15 cellular contexts compared by ENCODE assay signal in genomic region chr17:65558311-65558682, GRCh38. TPM values are rescaled to one million over a fixed set of nuclear protein-coding genes. Genes with fewer than 3 reads are reported as not detected.
DNase-seq lines count a peak whose midpoint lies in the region; ATAC-seq lines count a peak whose summit lies in the region.
"Had no signal": no experiment of that assay in that cellular context is flagged by ENCODE, and none has a peak within 500 bp of the region (broad histone marks: within the 10 kb centered on the region; RNA-seq: fewer than 3 reads in every experiment).

No MANE protein-coding gene starts in this region.

- DNase-seq in activated naive CD4-positive, alpha-beta T cell treated with Interleukin-2 at 50 U/mL for 16 hours: no peak
- DNase-seq in activated T-helper 1 cell treated with anti-CD3 and anti-CD28 coated beads, Interleukin-12 subunit alpha, Interleukin-12 subunit beta, Interleukin-2, Interleukin-4 antibody, amounts not matched to agents 30 ng/mL and 10 ng/mL and 1 ng/mL, durations not matched to agents 14 hours and 24 hours and 36 hours (ENCODE audit: low spot score): no peak
- DNase-seq in immature natural killer cell (no peak), NOMO-1 treated with DMSO at 0.1 percent for 48 hours (lab: John Stamatoyannopoulos, UW; ENCODE audit: unreplicated experiment) (no peak), HuH-7.5 (ENCODE audit: low spot score) (no peak)
- no peak for DNase-seq in stimulated activated effector memory CD8-positive, alpha-beta T cell treated with anti-CD3 and anti-CD28 coated beads, Interleukin-12 subunit alpha, Interleukin-12 subunit beta, amount 100 ng/mL, for 72 hours (ENCODE audit: low spot score in 2 of 2)
- DNase-seq: central memory CD4-positive, alpha-beta T cell; DMS79; erythroblast; PC-9; uterus had no signal

- intact Hi-C loops in activated T-helper 1 cell treated with anti-CD3 and anti-CD28 coated beads, Interleukin-12 subunit alpha, Interleukin-12 subunit beta, Interleukin-2, Interleukin-4 antibody, amounts not matched to agents 30 ng/mL and 10 ng/mL and 1 ng/mL, durations not matched to agents 14 hours and 24 hours and 36 hours (cut with micrococcal nuclease): loop anchor here (5.0 to 10.0 kb wide), 3 partner anchors 193 to 436 kb away; no protein-coding TSS in a partner anchor

- peak overlapping the region; percentile 30 for H3K27ac Mint-ChIP-seq in activated naive CD4-positive, alpha-beta T cell treated with anti-CD3 and anti-CD28 coated beads, Interleukin-2, amount 50 U/mL, for 24 hours
- no peak overlapping the region for H3K27ac Mint-ChIP-seq in activated T-helper 1 cell treated with anti-CD3 and anti-CD28 coated beads, Interleukin-12 subunit alpha, Interleukin-12 subunit beta, Interleukin-2, Interleukin-4 antibody, amounts not matched to agents 30 ng/mL and 10 ng/mL and 1 ng/mL, durations not matched to agents 14 hours and 24 hours and 36 hours
- no peak overlapping the region for H3K27ac Mint-ChIP-seq in immature natural killer cell
- no peak overlapping the region for H3K27ac Mint-ChIP-seq in stimulated activated effector memory CD8-positive, alpha-beta T cell treated with anti-CD3 and anti-CD28 coated beads, Interleukin-12 subunit alpha, Interleukin-12 subunit beta, amount 100 ng/mL, for 72 hours
- H3K27ac Mint-ChIP-seq: activated CD4-positive, alpha-beta T cell treated with anti-CD3 and anti-CD28 coated beads for 36 hours had no signal

- peaks cover 25% of the 10 kb centered on the region for H3K4me1 Mint-ChIP-seq in activated naive CD4-positive, alpha-beta T cell treated with anti-CD3 and anti-CD28 coated beads, Interleukin-2, amount 50 U/mL, for 24 hours
- H3K4me1 Mint-ChIP-seq in activated T-helper 1 cell treated with anti-CD3 and anti-CD28 coated beads, Interleukin-12 subunit alpha, Interleukin-12 subunit beta, Interleukin-2, Interleukin-4 antibody, amounts not matched to agents 30 ng/mL and 10 ng/mL and 1 ng/mL, durations not matched to agents 14 hours and 24 hours and 36 hours (ENCODE audit: low read depth): peaks cover 34% of the 10 kb centered on the region
- H3K4me1 Mint-ChIP-seq in immature natural killer cell: peaks cover 9 to 17% of the 10 kb centered on the region in 2 donors
- peaks cover 29% of the 10 kb centered on the region for H3K4me1 Mint-ChIP-seq in stimulated activated effector memory CD8-positive, alpha-beta T cell treated with anti-CD3 and anti-CD28 coated beads, Interleukin-12 subunit alpha, Interleukin-12 subunit beta, amount 100 ng/mL, for 72 hours

- H3K4me3 Mint-ChIP-seq in activated naive CD4-positive, alpha-beta T cell treated with anti-CD3 and anti-CD28 coated beads, Interleukin-2, amount 50 U/mL, for 24 hours: no peak overlapping the region
- H3K4me3 Mint-ChIP-seq in activated T-helper 1 cell treated with anti-CD3 and anti-CD28 coated beads, Interleukin-12 subunit alpha, Interleukin-12 subunit beta, Interleukin-2, Interleukin-4 antibody, amounts not matched to agents 30 ng/mL and 10 ng/mL and 1 ng/mL, durations not matched to agents 14 hours and 24 hours and 36 hours: peak overlapping the region; percentile 85
- peak overlapping the region; percentile 13 to 83 (median 41) for H3K4me3 Mint-ChIP-seq in immature natural killer cell
- H3K4me3 Mint-ChIP-seq in stimulated activated effector memory CD8-positive, alpha-beta T cell treated with anti-CD3 and anti-CD28 coated beads, Interleukin-12 subunit alpha, Interleukin-12 subunit beta, amount 100 ng/mL, for 72 hours: peak overlapping the region; percentile 73
- H3K4me3 Mint-ChIP-seq: activated CD4-positive, alpha-beta T cell treated with anti-CD3 and anti-CD28 coated beads for 36 hours; T-cell had no signal

- no peaks in the 10 kb centered on the region for H3K9me3 Mint-ChIP-seq in activated naive CD4-positive, alpha-beta T cell treated with anti-CD3 and anti-CD28 coated beads, Interleukin-2, amount 50 U/mL, for 24 hours
- no peaks in the 10 kb centered on the region for H3K9me3 Mint-ChIP-seq in activated T-helper 1 cell treated with anti-CD3 and anti-CD28 coated beads, Interleukin-12 subunit alpha, Interleukin-12 subunit beta, Interleukin-2, Interleukin-4 antibody, amounts not matched to agents 30 ng/mL and 10 ng/mL and 1 ng/mL, durations not matched to agents 14 hours and 24 hours and 36 hours
- H3K9me3 Mint-ChIP-seq in immature natural killer cell: no peaks in the 10 kb centered on the region
- no peaks in the 10 kb centered on the region for H3K9me3 Mint-ChIP-seq in stimulated activated effector memory CD8-positive, alpha-beta T cell treated with anti-CD3 and anti-CD28 coated beads, Interleukin-12 subunit alpha, Interleukin-12 subunit beta, amount 100 ng/mL, for 72 hours
- H3K9me3 Mint-ChIP-seq: T-cell had no signal

- no peaks in the 10 kb centered on the region for H3K36me3 Mint-ChIP-seq in activated naive CD4-positive, alpha-beta T cell treated with anti-CD3 and anti-CD28 coated beads, Interleukin-2, amount 50 U/mL, for 24 hours
- H3K36me3 Mint-ChIP-seq in activated T-helper 1 cell treated with anti-CD3 and anti-CD28 coated beads, Interleukin-12 subunit alpha, Interleukin-12 subunit beta, Interleukin-2, Interleukin-4 antibody, amounts not matched to agents 30 ng/mL and 10 ng/mL and 1 ng/mL, durations not matched to agents 14 hours and 24 hours and 36 hours (ENCODE audit: low read depth): peaks cover 2% of the 10 kb centered on the region
- H3K36me3 Mint-ChIP-seq in immature natural killer cell: no peaks in the 10 kb centered on the region
- H3K36me3 Mint-ChIP-seq in stimulated activated effector memory CD8-positive, alpha-beta T cell treated with anti-CD3 and anti-CD28 coated beads, Interleukin-12 subunit alpha, Interleukin-12 subunit beta, amount 100 ng/mL, for 72 hours: no peaks in the 10 kb centered on the region
- H3K36me3 Mint-ChIP-seq: T-cell had no signal

- no peaks in the 10 kb centered on the region for H3K27me3 Mint-ChIP-seq in activated naive CD4-positive, alpha-beta T cell treated with anti-CD3 and anti-CD28 coated beads, Interleukin-2, amount 50 U/mL, for 24 hours
- peaks cover 22% of the 10 kb centered on the region for H3K27me3 Mint-ChIP-seq in activated T-helper 1 cell treated with anti-CD3 and anti-CD28 coated beads, Interleukin-12 subunit alpha, Interleukin-12 subunit beta, Interleukin-2, Interleukin-4 antibody, amounts not matched to agents 30 ng/mL and 10 ng/mL and 1 ng/mL, durations not matched to agents 14 hours and 24 hours and 36 hours (ENCODE audit: insufficient read depth)
- peaks cover 10 to 18% (median 11%) of the 10 kb centered on the region in 3 donors for H3K27me3 Mint-ChIP-seq in immature natural killer cell (ENCODE audit: low read depth in 3 of 3)

- no peak for ATAC-seq in stimulated activated effector memory CD8-positive, alpha-beta T cell treated with anti-CD3 and anti-CD28 coated beads, Interleukin-12 subunit alpha, Interleukin-12 subunit beta, amount 100 ng/mL, for 72 hours
- no peak for ATAC-seq in GM21528 (IDR thresholded peaks at IDR 0.05; ENCODE audit: low FRiP score, unreplicated experiment)
- ATAC-seq: activated CD4-positive, alpha-beta T cell treated with anti-CD3 and anti-CD28 coated beads for 36 hours; T-cell had no signal

RNA-seq across cellular contexts. Expression of gene AXIN2, which starts 3.2 kb away (rescaled TPM):
- total RNA-seq in activated T-helper 1 cell treated with anti-CD3 and anti-CD28 coated beads, Interleukin-12 subunit alpha, Interleukin-12 subunit beta, Interleukin-2, Interleukin-4 antibody, amounts not matched to agents 30 ng/mL and 10 ng/mL and 1 ng/mL, durations not matched to agents 14 hours and 24 hours and 36 hours: 4.9 and 5.6 TPM in 2 replicates
- under 1 TPM in 2 of 3 donors, not detected in 1; 0.57 to 0.94 TPM for polyA plus RNA-seq in immature natural killer cell
